ENCODE assay signal across 11 cellular contexts in the genomic region with DNA sequence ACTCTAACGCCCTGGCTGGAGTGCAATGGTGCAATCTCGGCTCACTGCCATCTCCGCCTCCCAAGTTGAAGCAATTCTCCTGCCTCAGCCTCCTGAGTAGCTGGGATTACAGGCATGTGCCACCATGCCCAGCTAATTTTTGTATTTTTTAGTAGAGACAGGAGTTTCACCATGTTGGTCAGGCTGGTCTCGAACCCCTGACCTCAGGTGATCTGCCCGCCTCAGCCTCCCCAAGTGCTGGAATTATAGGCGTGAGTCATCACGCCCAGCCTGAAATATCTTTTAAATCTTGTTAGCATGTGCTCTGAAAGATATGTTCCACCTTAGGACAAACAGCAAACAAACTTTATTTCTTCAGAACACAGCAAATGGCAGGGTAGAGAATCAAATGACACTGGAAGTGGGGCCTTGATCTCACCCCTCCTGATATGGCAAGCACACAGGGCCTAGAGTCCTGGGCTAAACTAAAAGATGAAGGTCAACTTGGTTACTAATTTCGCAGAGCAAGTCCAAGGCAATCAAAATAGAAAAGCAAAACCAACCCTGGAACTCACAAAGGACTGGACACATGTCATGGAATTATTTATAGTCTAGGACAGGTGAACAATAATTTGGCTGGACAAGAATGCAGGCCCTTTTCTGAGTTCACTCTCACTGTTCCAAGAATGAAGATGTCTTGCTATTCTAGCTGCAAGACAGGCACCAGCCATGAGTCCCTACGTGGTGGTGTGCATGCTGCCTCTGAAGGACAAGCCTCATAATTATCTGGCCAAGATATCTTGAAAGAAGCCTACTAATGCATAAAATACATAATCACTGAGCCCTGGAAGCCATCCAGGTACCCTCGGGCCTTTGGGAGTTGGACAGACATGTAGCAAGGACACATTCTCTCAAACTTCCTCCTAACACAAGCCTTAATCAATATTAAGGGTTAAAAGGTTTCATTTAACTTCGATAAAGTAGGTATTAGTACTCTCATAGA. TPM values are rescaled to one million over a fixed set of nuclear protein-coding genes. Genes with fewer than 3 reads are reported as not detected.
DNase-seq lines count a peak whose midpoint lies in the region; TF ChIP-seq lines count a peak whose summit lies in the region.
"Had no signal": no experiment of that assay in that cellular context is flagged by ENCODE, and none has a peak within 500 bp of the region (broad histone marks: within the 10 kb centered on the region; RNA-seq: fewer than 3 reads in every experiment).

No MANE protein-coding gene starts in this region.

- H3K27me3 ChIP-seq in Caco-2 (replicated peaks; ENCODE audit: control insufficient read depth, insufficient read depth, low read length): no peaks in the 10 kb centered on the region
- H3K27me3 ChIP-seq in OCI-LY3 (ENCODE audit: low read depth, low read length): no peaks in the 10 kb centered on the region
- H3K27me3 ChIP-seq in effector memory CD4-positive, alpha-beta T cell (replicated peaks; ENCODE audit: control insufficient read depth, insufficient read depth, low read length, poor library complexity, severe bottlenecking): no peaks in the 10 kb centered on the region

- intact Hi-C loops in Caco-2 (cut with micrococcal nuclease; ENCODE audit: unreplicated experiment): no loop called here

- H3K4me2 ChIP-seq in OCI-LY3 (ENCODE audit: low read length): peak overlapping the region; percentile 74

- H3K36me3 Mint-ChIP-seq in Caco-2 (ENCODE audit: insufficient read depth, unreplicated experiment): peaks cover 47% of the 10 kb centered on the region
- no peaks in the 10 kb centered on the region for H3K36me3 Mint-ChIP-seq in osteocyte (ENCODE audit: unreplicated experiment)

- DNase-seq in Caco-2 (no peak), osteocyte (ENCODE audit: extremely low spot score, unreplicated experiment) (no peak), NCI-H146 (lab: John Stamatoyannopoulos, UW) (no peak), dermis blood vessel endothelial cell (no peak), ecto neural progenitor cell (ENCODE audit: low spot score) (no peak), NOMO-1 (lab: John Stamatoyannopoulos, UW; ENCODE audit: unreplicated experiment in 2 of 2) (no peak)
- no peak for DNase-seq in effector memory CD4-positive, alpha-beta T cell
- DNase-seq: H7; NCI-H1436 treated with DMSO at 0.1 percent for 48 hours; stimulated activated CD4-positive, alpha-beta T cell treated with anti-CD3 and anti-CD28 coated beads, Interleukin-12 subunit alpha, Interleukin-12 subunit beta, amount 100 ng/mL, for 4 hours had no signal

- peak overlapping the region; percentile 6; the same call in 1 of the 2 replicates for H3K9ac ChIP-seq in OCI-LY3 (ENCODE audit: low read length)

- H3K4me3 ChIP-seq in Caco-2 (ENCODE audit: low read depth, low read length) (no peak overlapping the region), OCI-LY3 (ENCODE audit: low read length) (peak overlapping the region; percentile 23)
- H3K4me3 ChIP-seq in effector memory CD4-positive, alpha-beta T cell (ENCODE audit: insufficient read depth, low read depth, low read length, poor library complexity, severe bottlenecking): no peak overlapping the region

- POLR2A ChIA-PET in Caco-2 (lab: Charles Lee): no interaction called here

- H3K27ac ChIP-seq in OCI-LY3 (ENCODE audit: low read length): peak overlapping the region; percentile 88
- H3K27ac ChIP-seq in effector memory CD4-positive, alpha-beta T cell (ENCODE audit: insufficient read depth, low read length, poor library complexity, severe bottlenecking): peak overlapping the region; percentile 53

- H3K27me3 Mint-ChIP-seq in Caco-2 (ENCODE audit: insufficient read depth, unreplicated experiment) (no peaks in the 10 kb centered on the region), osteocyte (ENCODE audit: unreplicated experiment) (no peaks in the 10 kb centered on the region)

- peaks cover 100% of the 10 kb centered on the region for H3K79me2 ChIP-seq in OCI-LY3 (ENCODE audit: low read length)

- peaks cover 83% of the 10 kb centered on the region for H4K20me1 ChIP-seq in OCI-LY3 (ENCODE audit: insufficient read depth, low read length)

- no peak overlapping the region for H2AFZ ChIP-seq in OCI-LY3 (ENCODE audit: low read depth, low read length)

- H3K4me1 ChIP-seq in Caco-2: peaks cover 92% of the 10 kb centered on the region
- peaks cover 84% of the 10 kb centered on the region for H3K4me1 ChIP-seq in OCI-LY3 (ENCODE audit: low read length)
- H3K4me1 ChIP-seq in effector memory CD4-positive, alpha-beta T cell (ENCODE audit: control insufficient read depth, insufficient read depth, low read length, poor library complexity, severe bottlenecking): peaks cover 28% of the 10 kb centered on the region

- H3K9me3 Mint-ChIP-seq in Caco-2 (ENCODE audit: unreplicated experiment) (no peaks in the 10 kb centered on the region), osteocyte (ENCODE audit: unreplicated experiment) (no peaks in the 10 kb centered on the region)

- H3K36me3 ChIP-seq in Caco-2 (ENCODE audit: control insufficient read depth, insufficient read depth, low read length) (no peaks in the 10 kb centered on the region), OCI-LY3 (replicated peaks; ENCODE audit: low read depth, low read length) (peaks cover 13% of the 10 kb centered on the region)
- no peaks in the 10 kb centered on the region for H3K36me3 ChIP-seq in effector memory CD4-positive, alpha-beta T cell (ENCODE audit: control insufficient read depth, insufficient read depth, low read length)

- CTCF ChIA-PET in Caco-2 (lab: Charles Lee): no interaction called here

- no TSS peak for BruUV-seq in Caco-2 (replicated peaks; lab: Mats Ljungman, UMichigan)

- TF ChIP-seq CTCF in Caco-2 (IDR thresholded peaks at IDR 0.05; ENCODE audit: insufficient read depth in 1 of 2, low read depth in 1 of 2, low read length in 1 of 2, severe bottlenecking in 1 of 2, unreplicated experiment in 1 of 2): no peak
- TF ChIP-seq CTCF in OCI-LY3 (IDR thresholded peaks at IDR 0.05; ENCODE audit: low read depth, low read length): no peak
- no peak for TF ChIP-seq CTCF in osteocyte (IDR thresholded peaks at IDR 0.05)

- H3K27ac Mint-ChIP-seq in Caco-2 (ENCODE audit: unreplicated experiment): peak overlapping the region; percentile 98
- H3K27ac Mint-ChIP-seq in osteocyte (ENCODE audit: unreplicated experiment): peak overlapping the region; percentile 89

- H3K4me1 Mint-ChIP-seq in Caco-2 (ENCODE audit: low read depth, unreplicated experiment): peaks cover 74% of the 10 kb centered on the region
- H3K4me1 Mint-ChIP-seq in osteocyte (ENCODE audit: unreplicated experiment): peaks cover 66% of the 10 kb centered on the region

- H3K4me3 Mint-ChIP-seq in Caco-2 (ENCODE audit: unreplicated experiment) (no peak overlapping the region), osteocyte (ENCODE audit: unreplicated experiment) (no peak overlapping the region)

- H3K9me3 ChIP-seq in Caco-2: no peaks in the 10 kb centered on the region
- H3K9me3 ChIP-seq in OCI-LY3 (ENCODE audit: insufficient read depth, low read length): no peaks in the 10 kb centered on the region
- H3K9me3 ChIP-seq in effector memory CD4-positive, alpha-beta T cell (ENCODE audit: control insufficient read depth, low read length): no peaks in the 10 kb centered on the region

RNA-seq across cellular contexts. Expression of a gene that starts 35.6 kb away (rescaled TPM):
- total RNA-seq in Caco-2 (2022) (65.0 and 67.1 TPM in 2 replicates), osteocyte (45.4 TPM in 2 replicates), dermis blood vessel endothelial cell (63.3 and 65.1 TPM in 2 replicates)
